9 cellular contexts compared by ENCODE assay signal in the genomic region with DNA sequence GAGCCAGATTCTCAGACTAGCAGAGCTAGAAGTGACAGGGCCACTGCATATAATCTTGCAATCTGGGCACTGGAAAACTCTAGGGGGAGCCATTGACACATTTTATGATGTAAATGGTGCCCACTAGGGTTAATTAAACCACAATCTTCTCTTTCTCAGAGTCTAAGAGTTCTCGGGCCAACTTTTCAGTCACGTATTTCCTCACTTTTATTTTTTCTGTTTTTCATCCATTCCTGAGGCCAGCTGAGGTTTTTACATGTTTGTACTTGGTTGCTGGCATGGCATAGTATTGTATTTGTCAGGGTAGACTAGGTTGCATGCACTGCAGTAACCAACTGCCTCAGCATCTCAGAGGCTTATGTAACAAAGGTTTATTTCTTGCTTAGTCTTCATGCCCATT.
DNase-seq lines count a peak whose midpoint lies in the region; ATAC-seq and TF ChIP-seq lines count a peak whose summit lies in the region.
"Had no signal": no experiment of that assay in that cellular context is flagged by ENCODE, and none has a peak within 500 bp of the region (broad histone marks: within the 10 kb centered on the region; RNA-seq: fewer than 3 reads in every experiment).

No MANE protein-coding gene starts in this region.

- WGBS in testis, 2 donors: 30 to 35% methylated on average over 2 of the region's 2 CpGs

- CTCF ChIA-PET in PC-9 (lab: Charles Lee): no interaction called here
- CTCF ChIA-PET in CD8-positive, alpha-beta T cell (lab: Charles Lee): no interaction called here

- H3K4me2 ChIP-seq in KMS-11 (no peak overlapping the region), PC-9 (no peak overlapping the region)

- H2AFZ ChIP-seq in KMS-11 (ENCODE audit: low read depth) (no peak overlapping the region), PC-9 (no peak overlapping the region)

- peaks cover 22% of the 10 kb centered on the region for H3K27me3 Mint-ChIP-seq in CD8-positive, alpha-beta T cell (ENCODE audit: low read depth)

- H3K9me3 Mint-ChIP-seq in CD8-positive, alpha-beta T cell: no peaks in the 10 kb centered on the region

- intact Hi-C loops in PC-9 (cut with micrococcal nuclease; ENCODE audit: unreplicated experiment): no loop called here
- intact Hi-C loops in testis (cut with DNase I; ENCODE audit: low total_unique reads): no loop called here
- intact Hi-C loops in CD8-positive, alpha-beta T cell (cut with DNase I, micrococcal nuclease): no loop called here

- H4K20me1 ChIP-seq in KMS-11 (ENCODE audit: insufficient read depth): no peaks in the 10 kb centered on the region
- no peaks in the 10 kb centered on the region for H4K20me1 ChIP-seq in PC-9 (ENCODE audit: insufficient read depth)

- no peaks in the 10 kb centered on the region for H3F3A ChIP-seq in PC-9 (ENCODE audit: insufficient read depth, low read depth)

- no peak overlapping the region for H3K4me3 ChIP-seq in KMS-11 (IDR thresholded peaks at IDR 0.05; ENCODE audit: insufficient read depth, low read depth, low read length)
- no peak overlapping the region for H3K4me3 ChIP-seq in PC-9
- no peak overlapping the region for H3K4me3 ChIP-seq in testis
- no peak overlapping the region for H3K4me3 ChIP-seq in CD8-positive, alpha-beta T cell (ENCODE audit: low read depth, low read length)

- TF ChIP-seq CTCF in KMS-11 (conservative IDR thresholded peaks at IDR 0.05; ENCODE audit: low read depth, low read length) (peak; percentile 62; the same call in 1 of the 2 replicates), PC-9 (conservative IDR thresholded peaks at IDR 0.05) (peak; percentile 76), testis (IDR thresholded peaks at IDR 0.05) (peak in 1 of 3 experiments; percentile 7)
- TF ChIP-seq CTCF in CD8-positive, alpha-beta T cell (IDR thresholded peaks at IDR 0.05): no peak

- no peaks in the 10 kb centered on the region for H3K4me1 Mint-ChIP-seq in CD8-positive, alpha-beta T cell (ENCODE audit: low read depth)

- ATAC-seq in GM19324 (IDR thresholded peaks at IDR 0.05; ENCODE audit: low FRiP score, unreplicated experiment) (no peak), GM19351 (IDR thresholded peaks at IDR 0.05; ENCODE audit: unreplicated experiment) (no peak)
- ATAC-seq in CD8-positive, alpha-beta T cell: no peak

- no peak overlapping the region for H3K9ac ChIP-seq in KMS-11

- H3K27me3 ChIP-seq in KMS-11 (ENCODE audit: insufficient read depth, low read depth) (no peaks in the 10 kb centered on the region), PC-9 (ENCODE audit: insufficient read depth, low read depth) (no peaks in the 10 kb centered on the region), testis (no peaks in the 10 kb centered on the region)
- no peaks in the 10 kb centered on the region for H3K27me3 ChIP-seq in CD8-positive, alpha-beta T cell (ENCODE audit: insufficient read depth, low read length)

- POLR2A ChIA-PET in PC-9 (lab: Charles Lee; ENCODE audit: unreplicated experiment): interaction anchor here (0.6 kb wide), 1 partner anchor 15 kb away, joined by 4 read pairs; no protein-coding TSS in a partner anchor
- POLR2A ChIA-PET in CD8-positive, alpha-beta T cell (lab: Charles Lee): no interaction called here

- TF ChIP-seq POLR2A in testis (IDR thresholded peaks at IDR 0.05): no peak

- no peak overlapping the region for H3K27ac ChIP-seq in KMS-11
- H3K27ac ChIP-seq in PC-9: no peak overlapping the region
- no peak overlapping the region for H3K27ac ChIP-seq in testis
- H3K27ac ChIP-seq in CD8-positive, alpha-beta T cell (ENCODE audit: low read depth, low read length): no peak overlapping the region

- no peaks in the 10 kb centered on the region for H3K9me2 ChIP-seq in PC-9 (ENCODE audit: insufficient read depth)

- DNase-seq in Daoy (ENCODE audit: low read depth) (peak; percentile 36), PC-9 (no peak), fibroblast of peridontal ligament (ENCODE audit: extremely low read depth) (peak; percentile 37), testis (peak; percentile 21)
- DNase-seq in CD8-positive, alpha-beta T cell: no peak
- DNase-seq: left cardiac atrium had no signal

- H3K36me3 ChIP-seq in KMS-11 (ENCODE audit: insufficient read depth) (no peaks in the 10 kb centered on the region), PC-9 (ENCODE audit: low read depth) (no peaks in the 10 kb centered on the region), testis (ENCODE audit: low read depth, missing control alignments) (no peaks in the 10 kb centered on the region)
- H3K36me3 ChIP-seq in CD8-positive, alpha-beta T cell (ENCODE audit: insufficient read depth, low read length): no peaks in the 10 kb centered on the region

- no peaks in the 10 kb centered on the region for H3K4me1 ChIP-seq in KMS-11 (ENCODE audit: low read depth, poor library complexity, severe bottlenecking)
- no peaks in the 10 kb centered on the region for H3K4me1 ChIP-seq in PC-9 (replicated peaks; ENCODE audit: insufficient read depth)
- H3K4me1 ChIP-seq in testis: no peaks in the 10 kb centered on the region
- no peaks in the 10 kb centered on the region for H3K4me1 ChIP-seq in CD8-positive, alpha-beta T cell (ENCODE audit: insufficient read depth, low read length)

- H3K79me2 ChIP-seq in KMS-11 (ENCODE audit: insufficient read depth, low read depth): no peaks in the 10 kb centered on the region
- H3K79me2 ChIP-seq in PC-9 (ENCODE audit: low read depth): no peaks in the 10 kb centered on the region

- H3K27ac Mint-ChIP-seq in CD8-positive, alpha-beta T cell: no peak overlapping the region

- BruUV-seq in PC-9 (replicated peaks; lab: Mats Ljungman, UMichigan): no TSS peak

- peaks cover 6% of the 10 kb centered on the region; the same call in 1 of the 2 replicates for H3K9me3 ChIP-seq in PC-9 (ENCODE audit: insufficient read depth, low read depth)
- no peaks in the 10 kb centered on the region for H3K9me3 ChIP-seq in testis
- no peaks in the 10 kb centered on the region for H3K9me3 ChIP-seq in CD8-positive, alpha-beta T cell (ENCODE audit: low read length)

- no peak overlapping the region for H3K4me3 Mint-ChIP-seq in CD8-positive, alpha-beta T cell

- no peaks in the 10 kb centered on the region for H3K36me3 Mint-ChIP-seq in CD8-positive, alpha-beta T cell

Comparison
In these comparisons a context has a peak if more than half of its experiments do, and no peak if none do; other contexts are left out.
1. DNase-seq: peak in Daoy (single experiment), fibroblast of peridontal ligament (single experiment) and testis (single experiment); none in PC-9 (0 of 2) and CD8-positive, alpha-beta T cell (0 of 7).